In genomic region chr1:232558974-232559373, GRCh38 we compare ENCODE assay signal across 1 cellular context.
TF ChIP-seq lines count a peak whose summit lies in the region.

No MANE protein-coding gene starts in this region.

TF ChIP-seq in GM23338, 12 proteins besides CTCF, POLR2A, EP300 and RAD21:
- TF ChIP-seq ZNF462 (CRISPR knock-in tag; IDR thresholded peaks at IDR 0.05) = no peak
TF ChIP-seq in GM23338: peak in this region for 0.
